ENCODE assay signal across 1 cellular context in genomic region chr11:66013762-66014100, GRCh38.
TF ChIP-seq lines count a peak whose summit lies in the region.

No MANE protein-coding gene starts in this region.

TF ChIP-seq in HCT116, 20 proteins besides CTCF, POLR2A, EP300 and RAD21 (continued from another document):
- TF ChIP-seq, protein P1, sequence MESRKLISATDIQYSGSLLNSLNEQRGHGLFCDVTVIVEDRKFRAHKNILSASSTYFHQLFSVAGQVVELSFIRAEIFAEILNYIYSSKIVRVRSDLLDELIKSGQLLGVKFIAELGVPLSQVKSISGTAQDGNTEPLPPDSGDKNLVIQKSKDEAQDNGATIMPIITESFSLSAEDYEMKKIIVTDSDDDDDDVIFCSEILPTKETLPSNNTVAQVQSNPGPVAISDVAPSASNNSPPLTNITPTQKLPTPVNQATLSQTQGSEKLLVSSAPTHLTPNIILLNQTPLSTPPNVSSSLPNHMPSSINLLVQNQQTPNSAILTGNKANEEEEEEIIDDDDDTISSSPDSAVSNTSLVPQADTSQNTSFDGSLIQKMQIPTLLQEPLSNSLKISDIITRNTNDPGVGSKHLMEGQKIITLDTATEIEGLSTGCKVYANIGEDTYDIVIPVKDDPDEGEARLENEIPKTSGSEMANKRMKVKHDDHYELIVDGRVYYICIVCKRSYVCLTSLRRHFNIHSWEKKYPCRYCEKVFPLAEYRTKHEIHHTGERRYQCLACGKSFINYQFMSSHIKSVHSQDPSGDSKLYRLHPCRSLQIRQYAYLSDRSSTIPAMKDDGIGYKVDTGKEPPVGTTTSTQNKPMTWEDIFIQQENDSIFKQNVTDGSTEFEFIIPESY (IDR thresholded peaks at IDR 0.05; ENCODE audit: extremely low read depth, insufficient replicate concordance, low read length): no peak
